1 cellular context compared by ENCODE assay signal in the genomic region with DNA sequence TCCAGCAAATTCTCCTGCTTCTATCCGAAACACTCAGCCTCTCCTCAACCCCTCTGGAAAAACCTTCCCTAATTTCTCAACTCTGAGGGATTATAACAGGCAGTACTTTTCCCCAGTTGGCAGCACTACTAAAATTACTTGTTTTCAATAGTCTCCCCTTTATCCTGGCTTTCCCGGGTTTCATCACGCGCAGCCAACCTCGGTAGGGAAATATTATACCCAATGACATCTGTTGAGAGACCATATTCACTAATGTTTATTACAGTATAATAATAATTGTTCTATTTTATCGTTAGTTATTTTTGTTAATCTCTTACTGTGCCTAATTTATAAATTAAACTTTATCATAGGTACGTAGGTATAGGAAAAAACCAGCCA.
TF ChIP-seq lines count a peak whose summit lies in the region.

No MANE protein-coding gene starts in this region.

TF ChIP-seq in H1, 55 proteins besides CTCF, POLR2A, EP300 and RAD21 (continued from another document):
- TF ChIP-seq, protein P1, sequence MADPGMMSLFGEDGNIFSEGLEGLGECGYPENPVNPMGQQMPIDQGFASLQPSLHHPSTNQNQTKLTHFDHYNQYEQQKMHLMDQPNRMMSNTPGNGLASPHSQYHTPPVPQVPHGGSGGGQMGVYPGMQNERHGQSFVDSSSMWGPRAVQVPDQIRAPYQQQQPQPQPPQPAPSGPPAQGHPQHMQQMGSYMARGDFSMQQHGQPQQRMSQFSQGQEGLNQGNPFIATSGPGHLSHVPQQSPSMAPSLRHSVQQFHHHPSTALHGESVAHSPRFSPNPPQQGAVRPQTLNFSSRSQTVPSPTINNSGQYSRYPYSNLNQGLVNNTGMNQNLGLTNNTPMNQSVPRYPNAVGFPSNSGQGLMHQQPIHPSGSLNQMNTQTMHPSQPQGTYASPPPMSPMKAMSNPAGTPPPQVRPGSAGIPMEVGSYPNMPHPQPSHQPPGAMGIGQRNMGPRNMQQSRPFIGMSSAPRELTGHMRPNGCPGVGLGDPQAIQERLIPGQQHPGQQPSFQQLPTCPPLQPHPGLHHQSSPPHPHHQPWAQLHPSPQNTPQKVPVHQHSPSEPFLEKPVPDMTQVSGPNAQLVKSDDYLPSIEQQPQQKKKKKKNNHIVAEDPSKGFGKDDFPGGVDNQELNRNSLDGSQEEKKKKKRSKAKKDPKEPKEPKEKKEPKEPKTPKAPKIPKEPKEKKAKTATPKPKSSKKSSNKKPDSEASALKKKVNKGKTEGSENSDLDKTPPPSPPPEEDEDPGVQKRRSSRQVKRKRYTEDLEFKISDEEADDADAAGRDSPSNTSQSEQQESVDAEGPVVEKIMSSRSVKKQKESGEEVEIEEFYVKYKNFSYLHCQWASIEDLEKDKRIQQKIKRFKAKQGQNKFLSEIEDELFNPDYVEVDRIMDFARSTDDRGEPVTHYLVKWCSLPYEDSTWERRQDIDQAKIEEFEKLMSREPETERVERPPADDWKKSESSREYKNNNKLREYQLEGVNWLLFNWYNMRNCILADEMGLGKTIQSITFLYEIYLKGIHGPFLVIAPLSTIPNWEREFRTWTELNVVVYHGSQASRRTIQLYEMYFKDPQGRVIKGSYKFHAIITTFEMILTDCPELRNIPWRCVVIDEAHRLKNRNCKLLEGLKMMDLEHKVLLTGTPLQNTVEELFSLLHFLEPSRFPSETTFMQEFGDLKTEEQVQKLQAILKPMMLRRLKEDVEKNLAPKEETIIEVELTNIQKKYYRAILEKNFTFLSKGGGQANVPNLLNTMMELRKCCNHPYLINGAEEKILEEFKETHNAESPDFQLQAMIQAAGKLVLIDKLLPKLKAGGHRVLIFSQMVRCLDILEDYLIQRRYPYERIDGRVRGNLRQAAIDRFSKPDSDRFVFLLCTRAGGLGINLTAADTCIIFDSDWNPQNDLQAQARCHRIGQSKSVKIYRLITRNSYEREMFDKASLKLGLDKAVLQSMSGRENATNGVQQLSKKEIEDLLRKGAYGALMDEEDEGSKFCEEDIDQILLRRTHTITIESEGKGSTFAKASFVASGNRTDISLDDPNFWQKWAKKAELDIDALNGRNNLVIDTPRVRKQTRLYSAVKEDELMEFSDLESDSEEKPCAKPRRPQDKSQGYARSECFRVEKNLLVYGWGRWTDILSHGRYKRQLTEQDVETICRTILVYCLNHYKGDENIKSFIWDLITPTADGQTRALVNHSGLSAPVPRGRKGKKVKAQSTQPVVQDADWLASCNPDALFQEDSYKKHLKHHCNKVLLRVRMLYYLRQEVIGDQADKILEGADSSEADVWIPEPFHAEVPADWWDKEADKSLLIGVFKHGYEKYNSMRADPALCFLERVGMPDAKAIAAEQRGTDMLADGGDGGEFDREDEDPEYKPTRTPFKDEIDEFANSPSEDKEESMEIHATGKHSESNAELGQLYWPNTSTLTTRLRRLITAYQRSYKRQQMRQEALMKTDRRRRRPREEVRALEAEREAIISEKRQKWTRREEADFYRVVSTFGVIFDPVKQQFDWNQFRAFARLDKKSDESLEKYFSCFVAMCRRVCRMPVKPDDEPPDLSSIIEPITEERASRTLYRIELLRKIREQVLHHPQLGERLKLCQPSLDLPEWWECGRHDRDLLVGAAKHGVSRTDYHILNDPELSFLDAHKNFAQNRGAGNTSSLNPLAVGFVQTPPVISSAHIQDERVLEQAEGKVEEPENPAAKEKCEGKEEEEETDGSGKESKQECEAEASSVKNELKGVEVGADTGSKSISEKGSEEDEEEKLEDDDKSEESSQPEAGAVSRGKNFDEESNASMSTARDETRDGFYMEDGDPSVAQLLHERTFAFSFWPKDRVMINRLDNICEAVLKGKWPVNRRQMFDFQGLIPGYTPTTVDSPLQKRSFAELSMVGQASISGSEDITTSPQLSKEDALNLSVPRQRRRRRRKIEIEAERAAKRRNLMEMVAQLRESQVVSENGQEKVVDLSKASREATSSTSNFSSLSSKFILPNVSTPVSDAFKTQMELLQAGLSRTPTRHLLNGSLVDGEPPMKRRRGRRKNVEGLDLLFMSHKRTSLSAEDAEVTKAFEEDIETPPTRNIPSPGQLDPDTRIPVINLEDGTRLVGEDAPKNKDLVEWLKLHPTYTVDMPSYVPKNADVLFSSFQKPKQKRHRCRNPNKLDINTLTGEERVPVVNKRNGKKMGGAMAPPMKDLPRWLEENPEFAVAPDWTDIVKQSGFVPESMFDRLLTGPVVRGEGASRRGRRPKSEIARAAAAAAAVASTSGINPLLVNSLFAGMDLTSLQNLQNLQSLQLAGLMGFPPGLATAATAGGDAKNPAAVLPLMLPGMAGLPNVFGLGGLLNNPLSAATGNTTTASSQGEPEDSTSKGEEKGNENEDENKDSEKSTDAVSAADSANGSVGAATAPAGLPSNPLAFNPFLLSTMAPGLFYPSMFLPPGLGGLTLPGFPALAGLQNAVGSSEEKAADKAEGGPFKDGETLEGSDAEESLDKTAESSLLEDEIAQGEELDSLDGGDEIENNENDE (IDR thresholded peaks at IDR 0.05; ENCODE audit: insufficient replicate concordance, low read length): no peak
- TF ChIP-seq CBX5 (IDR thresholded peaks at IDR 0.05; ENCODE audit: low read depth, low read length): no peak
- TF ChIP-seq, protein P2, sequence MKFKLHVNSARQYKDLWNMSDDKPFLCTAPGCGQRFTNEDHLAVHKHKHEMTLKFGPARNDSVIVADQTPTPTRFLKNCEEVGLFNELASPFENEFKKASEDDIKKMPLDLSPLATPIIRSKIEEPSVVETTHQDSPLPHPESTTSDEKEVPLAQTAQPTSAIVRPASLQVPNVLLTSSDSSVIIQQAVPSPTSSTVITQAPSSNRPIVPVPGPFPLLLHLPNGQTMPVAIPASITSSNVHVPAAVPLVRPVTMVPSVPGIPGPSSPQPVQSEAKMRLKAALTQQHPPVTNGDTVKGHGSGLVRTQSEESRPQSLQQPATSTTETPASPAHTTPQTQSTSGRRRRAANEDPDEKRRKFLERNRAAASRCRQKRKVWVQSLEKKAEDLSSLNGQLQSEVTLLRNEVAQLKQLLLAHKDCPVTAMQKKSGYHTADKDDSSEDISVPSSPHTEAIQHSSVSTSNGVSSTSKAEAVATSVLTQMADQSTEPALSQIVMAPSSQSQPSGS (IDR thresholded peaks at IDR 0.05; ENCODE audit: low read length): no peak
- TF ChIP-seq, protein P3, sequence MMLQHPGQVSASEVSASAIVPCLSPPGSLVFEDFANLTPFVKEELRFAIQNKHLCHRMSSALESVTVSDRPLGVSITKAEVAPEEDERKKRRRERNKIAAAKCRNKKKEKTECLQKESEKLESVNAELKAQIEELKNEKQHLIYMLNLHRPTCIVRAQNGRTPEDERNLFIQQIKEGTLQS (IDR thresholded peaks at IDR 0.05; ENCODE audit: insufficient read depth, low read depth, low read length): no peak
- no peak for TF ChIP-seq TAF1 (IDR thresholded peaks at IDR 0.05; ENCODE audit: low read depth, low read length)
- TF ChIP-seq RFX5 (IDR thresholded peaks at IDR 0.05; ENCODE audit: borderline replicate concordance, low read depth, low read length): no peak
- TF ChIP-seq CTBP2 (IDR thresholded peaks at IDR 0.05; ENCODE audit: borderline replicate concordance, insufficient read depth, insufficient read length, low read length): no peak
- TF ChIP-seq EGR1 (IDR thresholded peaks at IDR 0.05; ENCODE audit: borderline replicate concordance, low read depth, low read length): no peak
- TF ChIP-seq CHD1 (IDR thresholded peaks at IDR 0.05; ENCODE audit: low read depth, low read length): no peak
